In the genomic region with DNA sequence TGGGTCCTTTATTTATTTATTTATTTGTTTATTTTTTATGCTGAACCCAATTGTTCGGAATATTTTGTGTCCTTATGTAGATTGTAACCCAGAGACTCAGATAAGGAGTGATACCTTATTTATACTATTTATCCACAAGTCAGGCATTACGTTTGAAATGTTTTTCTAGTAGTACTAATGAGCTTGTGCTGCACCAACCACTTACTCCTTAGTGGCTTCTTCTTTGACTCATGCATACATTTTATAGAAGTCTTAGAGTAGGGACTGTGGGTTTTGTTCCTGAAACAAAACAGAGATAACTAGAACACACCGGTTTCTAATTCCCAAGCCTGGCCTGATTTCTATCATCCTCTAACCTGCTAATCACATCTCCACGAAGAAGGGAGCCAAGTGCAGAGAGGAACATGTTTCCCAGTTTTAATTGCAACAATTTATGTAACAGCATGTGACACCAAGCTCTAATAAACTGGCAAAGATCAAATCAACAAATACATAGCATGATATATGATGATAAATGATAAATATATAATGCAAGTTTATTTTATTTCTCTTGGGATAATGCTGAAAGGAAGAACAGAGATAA, we compare ENCODE assay signal across 1 cellular context.
TF ChIP-seq lines count a peak whose summit lies in the region.

No MANE protein-coding gene starts in this region.

TF ChIP-seq in IMR-90, 13 proteins besides CTCF, POLR2A, EP300 and RAD21 (continued from another document):
- TF ChIP-seq MAZ (IDR thresholded peaks at IDR 0.05; ENCODE audit: borderline replicate concordance, low read depth, low read length) (no peak), NFE2L2 (IDR thresholded peaks at IDR 0.05; ENCODE audit: low read depth, low read length) (no peak), CEBPB (IDR thresholded peaks at IDR 0.05; ENCODE audit: low read depth, low read length) (no peak), FOS (IDR thresholded peaks at IDR 0.05; ENCODE audit: low read depth, low read length) (no peak), RCOR1 (IDR thresholded peaks at IDR 0.05; ENCODE audit: insufficient replicate concordance, low read length) (no peak), MAFK (IDR thresholded peaks at IDR 0.05; ENCODE audit: low read depth, low read length) (no peak), BHLHE40 (IDR thresholded peaks at IDR 0.05; ENCODE audit: low read depth, low read length) (no peak), RFX5 (IDR thresholded peaks at IDR 0.05; ENCODE audit: low read depth, low read length) (no peak), MXI1 (IDR thresholded peaks at IDR 0.05; ENCODE audit: borderline replicate concordance, low read depth, low read length) (no peak)
- TF ChIP-seq, protein P1, sequence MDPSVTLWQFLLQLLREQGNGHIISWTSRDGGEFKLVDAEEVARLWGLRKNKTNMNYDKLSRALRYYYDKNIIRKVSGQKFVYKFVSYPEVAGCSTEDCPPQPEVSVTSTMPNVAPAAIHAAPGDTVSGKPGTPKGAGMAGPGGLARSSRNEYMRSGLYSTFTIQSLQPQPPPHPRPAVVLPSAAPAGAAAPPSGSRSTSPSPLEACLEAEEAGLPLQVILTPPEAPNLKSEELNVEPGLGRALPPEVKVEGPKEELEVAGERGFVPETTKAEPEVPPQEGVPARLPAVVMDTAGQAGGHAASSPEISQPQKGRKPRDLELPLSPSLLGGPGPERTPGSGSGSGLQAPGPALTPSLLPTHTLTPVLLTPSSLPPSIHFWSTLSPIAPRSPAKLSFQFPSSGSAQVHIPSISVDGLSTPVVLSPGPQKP (IDR thresholded peaks at IDR 0.05; ENCODE audit: borderline replicate concordance, low read depth, low read length): no peak
- TF ChIP-seq, protein P2, sequence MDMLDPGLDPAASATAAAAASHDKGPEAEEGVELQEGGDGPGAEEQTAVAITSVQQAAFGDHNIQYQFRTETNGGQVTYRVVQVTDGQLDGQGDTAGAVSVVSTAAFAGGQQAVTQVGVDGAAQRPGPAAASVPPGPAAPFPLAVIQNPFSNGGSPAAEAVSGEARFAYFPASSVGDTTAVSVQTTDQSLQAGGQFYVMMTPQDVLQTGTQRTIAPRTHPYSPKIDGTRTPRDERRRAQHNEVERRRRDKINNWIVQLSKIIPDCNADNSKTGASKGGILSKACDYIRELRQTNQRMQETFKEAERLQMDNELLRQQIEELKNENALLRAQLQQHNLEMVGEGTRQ (IDR thresholded peaks at IDR 0.05; ENCODE audit: low read depth, low read length): no peak
